ENCODE assay signal across 33 cellular contexts in genomic region chr20:49214546-49214945, GRCh38.
"Had no signal": no experiment of that assay in that cellular context is flagged by ENCODE, and none has a peak within 500 bp of the region (broad histone marks: within the 10 kb centered on the region; RNA-seq: fewer than 3 reads in every experiment).

No MANE protein-coding gene starts in this region.

- H2AFZ ChIP-seq: hepatocyte had no signal

- H3K27me3 ChIP-seq: adrenal gland, body of pancreas, colonic mucosa, esophagus squamous epithelium, foreskin keratinocyte, gastrocnemius medialis, heart left ventricle, hepatocyte had no signal

- H3K4me3 ChIP-seq: adrenal gland, body of pancreas, colonic mucosa, esophagus squamous epithelium, gastrocnemius medialis, heart left ventricle, hepatocyte had no signal

- H3K4me2 ChIP-seq: hepatocyte had no signal

- H3K36me3 ChIP-seq: adrenal gland, colonic mucosa, esophagus squamous epithelium, gastrocnemius medialis, heart left ventricle had no signal

- H3K9me3 ChIP-seq: body of pancreas, colonic mucosa, gastrocnemius medialis had no signal

- H3K27ac Mint-ChIP-seq: activated CD4-positive, alpha-beta memory T cell treated with anti-CD3 and anti-CD28 coated beads, Interleukin-2, amount 10 ng/mL, durations not matched to agents 7 days and 5 days; activated CD4-positive, alpha-beta T cell treated with anti-CD3 and anti-CD28 coated beads, Interleukin-2, amount 10 ng/mL, durations not matched to agents 7 days and 5 days; activated naive CD8-positive, alpha-beta T cell treated with anti-CD3 and anti-CD28 coated beads for 36 hours; activated naive CD8-positive, alpha-beta T cell treated with anti-CD3 and anti-CD28 coated beads, Interleukin-2, amount 50 U/mL, for 24 hours; activated T-cell treated with anti-CD3 and anti-CD28 coated beads, Interleukin-2, amount 50 U/mL, for 24 hours; activated T-cell treated with anti-CD3 and anti-CD28 coated beads, Interleukin-2, amount 50 U/mL, for 72 hours; WTC11 had no signal

- H3K4me1 ChIP-seq: colonic mucosa, foreskin keratinocyte had no signal

- H3K27me3 Mint-ChIP-seq: activated CD4-positive, alpha-beta memory T cell treated with anti-CD3 and anti-CD28 coated beads, Interleukin-2, amount 10 ng/mL, durations not matched to agents 7 days and 5 days; activated naive CD8-positive, alpha-beta T cell treated with anti-CD3 and anti-CD28 coated beads for 36 hours; activated T-cell treated with anti-CD3 and anti-CD28 coated beads, Interleukin-2, amount 50 U/mL, for 24 hours had no signal

- H3K4me3 Mint-ChIP-seq: activated CD4-positive, alpha-beta memory T cell treated with anti-CD3 and anti-CD28 coated beads, Interleukin-2, amount 10 ng/mL, durations not matched to agents 7 days and 5 days; activated CD4-positive, alpha-beta T cell treated with anti-CD3 and anti-CD28 coated beads, Interleukin-2, amount 10 ng/mL, durations not matched to agents 7 days and 5 days; activated naive CD8-positive, alpha-beta T cell treated with anti-CD3 and anti-CD28 coated beads for 36 hours; activated naive CD8-positive, alpha-beta T cell treated with anti-CD3 and anti-CD28 coated beads, Interleukin-2, amount 50 U/mL, for 24 hours; activated T-cell treated with anti-CD3 and anti-CD28 coated beads, Interleukin-2, amount 50 U/mL, for 24 hours; activated T-cell treated with anti-CD3 and anti-CD28 coated beads, Interleukin-2, amount 50 U/mL, for 72 hours; WTC11 had no signal

- DNase-seq: activated CD4-positive, alpha-beta memory T cell treated with anti-CD3 and anti-CD28 coated beads, Interleukin-2, amount 10 ng/mL, durations not matched to agents 7 days and 5 days; activated CD4-positive, alpha-beta T cell treated with anti-CD3 and anti-CD28 coated beads for 1 hour; activated CD4-positive, alpha-beta T cell treated with anti-CD3 and anti-CD28 coated beads for 4 hours; activated CD4-positive, alpha-beta T cell treated with anti-CD3 and anti-CD28 coated beads, Interleukin-2, amount 10 ng/mL, durations not matched to agents 7 days and 5 days; activated CD4-positive, alpha-beta T cell treated with anti-CD3 and anti-CD28 coated beads, Interleukin-2, amount 50 U/mL, for 4 hours; activated CD8-positive, alpha-beta memory T cell treated with anti-CD3 and anti-CD28 coated beads, Interleukin-2, amount 50 U/mL, for 48 hours; activated gamma-delta T cell treated with Interleukin-2 at 50 U/mL for 16 hours; activated naive CD4-positive, alpha-beta T cell treated with anti-CD3 and anti-CD28 coated beads, Interleukin-2, amount 50 U/mL, for 16 hours; activated naive CD4-positive, alpha-beta T cell treated with Interleukin-2 at 50 U/mL for 16 hours; activated naive CD8-positive, alpha-beta T cell treated with anti-CD3 and anti-CD28 coated beads for 36 hours; activated naive CD8-positive, alpha-beta T cell treated with anti-CD3 and anti-CD28 coated beads, Interleukin-2, amount 50 U/mL, for 24 hours; activated T-cell treated with anti-CD3 and anti-CD28 coated beads for 4 hours; activated T-cell treated with anti-CD3 and anti-CD28 coated beads, Interleukin-2, amount 50 U/mL, for 24 hours; activated T-cell treated with anti-CD3 and anti-CD28 coated beads, Interleukin-2, amount 50 U/mL, for 72 hours; adrenal gland; amygdala; aorta; body of pancreas; caudate nucleus; colonic mucosa; effector CD8-positive, alpha-beta T cell; esophagus squamous epithelium; foreskin keratinocyte; gastrocnemius medialis; glutamatergic neuron; heart left ventricle; T-helper 2 cell had no signal

- FAIRE-seq: endometrium, endothelial cell of umbilical vein had no signal

- H3K27ac ChIP-seq: adrenal gland, body of pancreas, colonic mucosa, epithelial cell of prostate, esophagus squamous epithelium, foreskin keratinocyte, gastrocnemius medialis, heart left ventricle, hepatocyte, VCaP had no signal
